ENCODE assay signal across 16 cellular contexts in genomic region chr6:160063771-160064413, GRCh38. TPM values are rescaled to one million over a fixed set of nuclear protein-coding genes. Genes with fewer than 3 reads are reported as not detected.
"Had no signal": no experiment of that assay in that cellular context is flagged by ENCODE, and none has a peak within 500 bp of the region (broad histone marks: within the 10 kb centered on the region; RNA-seq: fewer than 3 reads in every experiment).

No MANE protein-coding gene starts in this region.

- H3K27me3 ChIP-seq: heart left ventricle, tibial artery had no signal

- H3K4me3 ChIP-seq: heart left ventricle, tibial artery had no signal

- H3K27ac ChIP-seq: heart left ventricle, tibial artery had no signal

- ATAC-seq: effector memory CD8-positive, alpha-beta T cell; heart left ventricle; left colon; left ventricle myocardium superior; naive thymus-derived CD4-positive, alpha-beta T cell; stimulated activated memory B cell treated with anti-CD40 and anti-IgM and Interleukin-4, amounts not matched to agents 10 μg/mL and 1 μg/mL and 100 μg/mL, for 72 hours had no signal

- H3K4me1 ChIP-seq: tibial artery had no signal

- DNase-seq: central memory CD4-positive, alpha-beta T cell; effector memory CD8-positive, alpha-beta T cell; foreskin melanocyte; heart left ventricle; hippocampal formation; left colon; left ventricle myocardium superior; naive thymus-derived CD4-positive, alpha-beta T cell; nephron progenitor cell; stimulated activated CD4-positive, alpha-beta T cell treated with anti-CD3 and anti-CD28 coated beads, Interleukin-4, amount 100 ng/mL, for 1 hour; stimulated activated CD8-positive, alpha-beta memory T cell treated with anti-CD3 and anti-CD28 coated beads, Interleukin-4, amount 100 ng/mL, for 48 hours; tibial artery had no signal

- H3K9me3 ChIP-seq: heart left ventricle, tibial artery had no signal

RNA-seq across cellular contexts. Expression of gene SLC22A1, which starts 57.7 kb away (rescaled TPM):
- total RNA-seq: glomerular endothelial cell, lung microvascular endothelial cell, temporal lobe had no signal
- polyA plus RNA-seq: naive thymus-derived CD4-positive, alpha-beta T cell had no signal
